In the genomic region with DNA sequence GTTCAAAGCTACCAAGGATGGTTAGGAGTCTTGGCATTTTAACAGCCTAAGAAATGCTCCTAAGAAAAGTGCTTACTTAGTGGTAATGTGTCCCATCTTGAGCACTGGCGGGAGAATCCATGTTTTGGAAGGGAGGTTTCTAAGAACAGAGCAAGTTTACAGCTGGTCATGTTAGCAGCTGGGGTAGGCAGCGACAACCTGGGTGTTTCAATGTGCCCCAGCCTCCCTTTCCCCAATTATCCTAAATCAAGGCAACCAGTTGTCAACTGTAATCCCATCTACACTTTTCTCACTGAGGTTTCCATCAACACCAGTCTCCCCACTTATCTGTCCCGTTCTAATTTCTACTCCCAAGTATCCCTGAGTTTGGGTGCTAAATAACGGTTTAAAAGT, we compare ENCODE assay signal across 8 cellular contexts. TPM values are rescaled to one million over a fixed set of nuclear protein-coding genes. Genes with fewer than 3 reads are reported as not detected.
A peak's percentile ranks its signal among the peaks of the same experiment; 100 is the strongest.
DNase-seq lines count a peak whose midpoint lies in the region; ATAC-seq, FAIRE-seq and TF ChIP-seq lines count a peak whose summit lies in the region.

No MANE protein-coding gene starts in this region.

- POLR2A ChIA-PET in A549 (lab: Yijun Ruan, JAX) = interaction anchor here (0.7 to 6.1 kb wide), 10 partner anchors 11 to 599 kb away, joined by 3 to 79 read pairs (median 12); no protein-coding TSS in a partner anchor
- POLR2A ChIA-PET in IMR-90 (lab: Charles Lee; ENCODE audit: unreplicated experiment) = no interaction called here
- POLR2A ChIA-PET in naive thymus-derived CD8-positive, alpha-beta T cell (lab: Charles Lee) = no interaction called here

- H3K23ac ChIP-seq in IMR-90 (ENCODE audit: low read depth, low read length) = peak overlapping the region; percentile 85; the same call in 1 of the 2 replicates

- in situ Hi-C loops in IMR-90 (cut with MboI; ENCODE audit: low sequenced_read_pairs) = loop anchor here (10.0 kb wide), 1 partner anchor 869 kb away; no protein-coding TSS in a partner anchor

- H3K27ac ChIP-seq in A549 (peak overlapping the region; percentile 95 to 97), IMR-90 (ENCODE audit: insufficient read depth, low read length) (peak overlapping the region; percentile 4; the same call in 1 of the 2 replicates)

- H2AK9ac ChIP-seq in IMR-90 (replicated peaks; ENCODE audit: low read depth, low read length, poor library complexity) = no peak overlapping the region

- dilution Hi-C loops in IMR-90 (cut with HindIII; ENCODE audit: low sequenced_read_pairs, unreplicated experiment) = no loop called here

- H3K36me3 ChIP-seq in IMR-90 (ENCODE audit: control insufficient read depth, insufficient read depth, low read length) = peaks cover 4% of the 10 kb centered on the region; the same call in 1 of the 2 replicates

- H3K4ac ChIP-seq in IMR-90 (ENCODE audit: low read depth, low read length) = peak overlapping the region; percentile 71

- peak overlapping the region; percentile 55; the same call in 1 of the 2 replicates for H4K91ac ChIP-seq in IMR-90 (ENCODE audit: insufficient read depth, low read depth, low read length)

- H3K9ac ChIP-seq in IMR-90 (ENCODE audit: low read depth, low read length) = peak overlapping the region; percentile 71; the same call in 1 of the 2 replicates

- H3K4me3 Mint-ChIP-seq in chondrocyte (ENCODE audit: unreplicated experiment) = peak overlapping the region; percentile 82
- peak overlapping the region; percentile 53 to 83 (median 68) for H3K4me3 Mint-ChIP-seq in naive thymus-derived CD8-positive, alpha-beta T cell

- peaks cover 28% of the 10 kb centered on the region for H3K4me1 ChIP-seq in A549
- H3K4me1 ChIP-seq in IMR-90 (ENCODE audit: control insufficient read depth, insufficient read depth, low read length) = peaks cover 5% of the 10 kb centered on the region; the same call in 1 of the 2 replicates

- no peak for TF ChIP-seq RAD21 in A549 (conservative IDR thresholded peaks at IDR 0.05 in 1 of 2, IDR thresholded peaks at IDR 0.05 in 1 of 2)
- TF ChIP-seq RAD21 in IMR-90 (IDR thresholded peaks at IDR 0.05; ENCODE audit: low read length) = no peak

- DNase-seq in A549 (ENCODE audit: low read depth in 1 of 2, low spot score in 1 of 2) = no peak
- DNase-seq in IMR-90 = no peak
- DNase-seq in chondrocyte (ENCODE audit: low spot score) = no peak
- DNase-seq in naive thymus-derived CD8-positive, alpha-beta T cell = no peak
- DNase-seq in GM03348 (ENCODE audit: low spot score) = no peak
- DNase-seq in EL = no peak

- FAIRE-seq in A549 (lab: Jason Lieb, UNC) = peak; percentile 28

- peak overlapping the region; percentile 95 for H3K27ac Mint-ChIP-seq in chondrocyte (ENCODE audit: unreplicated experiment)
- H3K27ac Mint-ChIP-seq in naive thymus-derived CD8-positive, alpha-beta T cell = no peak overlapping the region

- H2BK15ac ChIP-seq in IMR-90 (ENCODE audit: low read depth, low read length) = peak overlapping the region; percentile 24; the same call in 2 of the 3 replicates

- TF ChIP-seq EP300 in A549 (IDR thresholded peaks at IDR 0.05) = no peak

- H3K27me3 ChIP-seq in IMR-90 (ENCODE audit: control insufficient read depth, insufficient read depth, low read length) = no peaks in the 10 kb centered on the region

- H3K9me1 ChIP-seq in IMR-90 (ENCODE audit: insufficient read depth, low read length) = no peaks in the 10 kb centered on the region

- 0 out of 2 replicates have a peak overlapping the region, but pooled peaks have one; percentile 5 for H4K5ac ChIP-seq in IMR-90 (ENCODE audit: low read depth, low read length)

- peak overlapping the region; percentile 73 for H3K18ac ChIP-seq in IMR-90 (ENCODE audit: low read depth, low read length)

- H3K27me3 Mint-ChIP-seq in chondrocyte (ENCODE audit: low read depth) = no peaks in the 10 kb centered on the region
- peaks cover 28 to 56% (median 45%) of the 10 kb centered on the region in 5 donors for H3K27me3 Mint-ChIP-seq in naive thymus-derived CD8-positive, alpha-beta T cell

- intact Hi-C loops in IMR-90 (cut with micrococcal nuclease) = loop anchor here (1.0 to 10.0 kb wide), 5 partner anchors 307 to 779 kb away; no protein-coding TSS in a partner anchor

- H3K36me3 Mint-ChIP-seq in chondrocyte (ENCODE audit: low read depth) = peaks cover 24% of the 10 kb centered on the region
- peaks cover 0 to 3% (median 0%) of the 10 kb centered on the region in 3 donors for H3K36me3 Mint-ChIP-seq in naive thymus-derived CD8-positive, alpha-beta T cell

- H3K4me3 ChIP-seq in A549 (peak overlapping the region; percentile 92), IMR-90 (ENCODE audit: insufficient read depth, low read depth, low read length) (no peak overlapping the region)

- CTCF ChIA-PET in A549 (lab: Yijun Ruan, JAX) (interaction anchor here (0.7 to 4.7 kb wide), 58 partner anchors 8 to 871 kb away, joined by 3 to 37 read pairs (median 5); no protein-coding TSS in a partner anchor), IMR-90 (lab: Yijun Ruan, JAX) (interaction anchor here (0.6 to 2.1 kb wide), 6 partner anchors 12 to 598 kb away, joined by 3 to 7 read pairs (median 4); no protein-coding TSS in a partner anchor)

- peak overlapping the region; percentile 74 for H2BK120ac ChIP-seq in IMR-90 (ENCODE audit: low read depth, low read length)

- BruUV-seq in IMR-90 (replicated peaks; lab: Mats Ljungman, UMichigan) = no TSS peak

- peak overlapping the region; percentile 18; the same call in 1 of the 2 replicates for H2AK5ac ChIP-seq in IMR-90 (ENCODE audit: low read depth, low read length)

- TF ChIP-seq CTCF in A549 (IDR thresholded peaks at IDR 0.05) (no peak), IMR-90 (conservative IDR thresholded peaks at IDR 0.05; ENCODE audit: low read depth, low read length) (no peak), chondrocyte (IDR thresholded peaks at IDR 0.05) (no peak)

- H2AFZ ChIP-seq in IMR-90 (replicated peaks; ENCODE audit: low read length, poor library complexity) = no peak overlapping the region

- H4K8ac ChIP-seq in IMR-90 (ENCODE audit: low read depth in 2 of 2, low read length in 2 of 2) = peak overlapping the region; percentile 10 to 80; a peak in 3 of 4 replicates

- H3K4me2 ChIP-seq in A549 (peak overlapping the region; percentile 91), IMR-90 (ENCODE audit: low read depth, low read length) (peak overlapping the region; percentile 90)

- TF ChIP-seq POLR2A in A549 (IDR thresholded peaks at IDR 0.05; ENCODE audit: low read length) (no peak), IMR-90 (IDR thresholded peaks at IDR 0.05; ENCODE audit: low read depth, low read length) (no peak)

- H3K79me1 ChIP-seq in IMR-90 (ENCODE audit: low read depth in 1 of 2, low read length in 2 of 2) = peaks cover 6 to 25% of the 10 kb centered on the region in 2 experiments; a peak in 3 of 4 replicates

- no peak overlapping the region for H3K56ac ChIP-seq in IMR-90 (ENCODE audit: extremely low read depth, insufficient read depth, low read length)

- H3K9me3 ChIP-seq in A549 (peaks cover 3% of the 10 kb centered on the region), IMR-90 (ENCODE audit: control insufficient read depth, insufficient read depth, low read length) (no peaks in the 10 kb centered on the region)

- ATAC-seq in A549 = no peak
- no peak for ATAC-seq in IMR-90 (ENCODE audit: low read depth)
- no peak for ATAC-seq in naive thymus-derived CD8-positive, alpha-beta T cell
- no peak for ATAC-seq in GM19023 (IDR thresholded peaks at IDR 0.05; ENCODE audit: unreplicated experiment)
- no peak for ATAC-seq in HG03045 (IDR thresholded peaks at IDR 0.05; ENCODE audit: unreplicated experiment)

- H3K4me1 Mint-ChIP-seq in chondrocyte (ENCODE audit: low read depth) = peaks cover 39% of the 10 kb centered on the region
- H3K4me1 Mint-ChIP-seq in naive thymus-derived CD8-positive, alpha-beta T cell = peaks cover 6 to 28% (median 16%) of the 10 kb centered on the region in 4 donors

- 0 out of 2 replicates have a peak, but pooled peaks cover under 1% of the 10 kb centered on the region for H4K20me1 ChIP-seq in IMR-90 (ENCODE audit: insufficient read depth, low read length)

- peaks cover 3% of the 10 kb centered on the region for H3K9me3 Mint-ChIP-seq in chondrocyte (ENCODE audit: low read depth)
- no peaks in the 10 kb centered on the region for H3K9me3 Mint-ChIP-seq in naive thymus-derived CD8-positive, alpha-beta T cell

- H2BK5ac ChIP-seq in IMR-90 (ENCODE audit: low read depth, low read length, poor library complexity, severe bottlenecking) = no peak overlapping the region

- 87% methylated on average over 4 of the region's 4 CpGs for WGBS in A549 (ENCODE audit: missing lambda C conversion rate)
- 83% methylated on average over 2 of the region's 4 CpGs; no CpG with 5 or more reads in 1 of the 2 experiments for WGBS in IMR-90 (ENCODE audit: extremely low coverage in 2 of 2, insufficient read length in 1 of 2), 2 experiments

- peak overlapping the region; percentile 54; the same call in 1 of the 2 replicates for H2BK20ac ChIP-seq in IMR-90 (ENCODE audit: low read depth, low read length)

- peak overlapping the region; percentile 69 for H3K14ac ChIP-seq in IMR-90 (replicated peaks; ENCODE audit: low read depth, low read length)

TF ChIP-seq in A549, 52 proteins besides CTCF, POLR2A, EP300 and RAD21:
- TF ChIP-seq ZFP36 (IDR thresholded peaks at IDR 0.05; ENCODE audit: borderline replicate concordance, partially characterized antibody) (no peak), MAFK (IDR thresholded peaks at IDR 0.05; ENCODE audit: partially characterized antibody) (peak; percentile 72)

TF ChIP-seq in IMR-90, 13 proteins besides CTCF, POLR2A, EP300 and RAD21 (continues in another document):
- TF ChIP-seq CEBPB (IDR thresholded peaks at IDR 0.05; ENCODE audit: low read depth, low read length) (no peak), CHD1 (IDR thresholded peaks at IDR 0.05; ENCODE audit: low read depth, low read length) (no peak), FOS (IDR thresholded peaks at IDR 0.05; ENCODE audit: low read depth, low read length) (no peak), MAFK (IDR thresholded peaks at IDR 0.05; ENCODE audit: low read depth, low read length) (no peak), RCOR1 (IDR thresholded peaks at IDR 0.05; ENCODE audit: insufficient replicate concordance, low read length) (no peak), RFX5 (IDR thresholded peaks at IDR 0.05; ENCODE audit: low read depth, low read length) (no peak)

RNA-seq across cellular contexts. Expression of gene JAG1, which starts 1.7 kb away (rescaled TPM):
- polyA plus RNA-seq in A549 (2011; rRNA removed) (90.0 and 141 TPM in 2 replicates), A549 (2017; fragmentation: RNase III; extraction: RNeasy Plus Mini Kit Qiagen cat#74134 plus additional on column Dnase treatment) (75.7 to 80.9 TPM (median 80.8 TPM) in 3 replicates), IMR-90 (2012; rRNA removed) (9.4 and 10.2 TPM in 2 replicates)
- 34.0 and 43.4 TPM in 2 replicates for polyA plus RNA-seq in A549 (2012; cell fraction: cytosol; rRNA removed)
- 147 and 253 TPM in 2 replicates for polyA plus RNA-seq in A549 (2012; cell fraction: nucleus; rRNA removed)
- 334 and 370 TPM in 2 replicates for polyA minus RNA-seq in A549 (2011; rRNA and poly(A)+ RNA removed)
- total RNA-seq in IMR-90 (2012; rRNA removed) (19.4 and 22.6 TPM in 2 replicates), chondrocyte (161 to 510 TPM (median 505 TPM) in 3 replicates)
- 6.4 and 9.4 TPM in 2 replicates for polyA plus RNA-seq in IMR-90 (2012; cell fraction: cytosol; rRNA removed)
- 32.3 and 70.8 TPM in 2 replicates for polyA plus RNA-seq in IMR-90 (2012; cell fraction: nucleus; rRNA removed; ENCODE audit: low replicate concordance)
- under 1 TPM in 1 of 2 experiments, not detected in 1; 0.18 TPM for total RNA-seq in naive thymus-derived CD8-positive, alpha-beta T cell
- polyA plus RNA-seq in naive thymus-derived CD8-positive, alpha-beta T cell = under 1 TPM in 2 of 3 donors, not detected in 1; 0.05 to 0.06 TPM
